Comparison of ENCODE assay signal across 1 cellular context in the genomic region with DNA sequence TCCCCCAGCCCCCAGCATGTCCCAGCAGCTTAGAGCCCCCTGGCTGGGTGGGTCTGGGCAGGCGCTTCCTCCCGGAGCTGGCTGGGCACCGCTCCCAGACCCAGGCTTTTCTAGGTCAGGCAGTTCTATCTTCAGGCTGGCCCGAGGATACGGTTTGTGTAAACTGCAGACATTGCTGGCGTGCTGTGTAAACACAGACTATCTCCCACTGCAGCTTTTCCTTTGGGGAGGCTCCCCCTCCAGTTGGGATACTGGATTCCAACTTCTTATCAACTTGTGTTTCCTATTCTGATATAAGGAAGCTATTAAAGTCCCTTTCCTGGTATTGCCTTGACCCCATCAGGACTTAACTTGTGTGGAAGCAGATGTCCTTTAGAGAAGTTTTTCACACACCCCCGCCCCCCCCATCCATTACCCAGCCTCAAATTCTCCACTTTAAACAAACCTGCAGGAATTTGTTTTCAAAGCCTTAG.
TF ChIP-seq lines count a peak whose summit lies in the region.

No MANE protein-coding gene starts in this region.

TF ChIP-seq in IMR-90, 13 proteins besides CTCF, POLR2A, EP300 and RAD21:
- TF ChIP-seq CHD1 (IDR thresholded peaks at IDR 0.05; ENCODE audit: low read depth, low read length) = no peak
- no peak for TF ChIP-seq MAFK (IDR thresholded peaks at IDR 0.05; ENCODE audit: low read depth, low read length)
- TF ChIP-seq FOS (IDR thresholded peaks at IDR 0.05; ENCODE audit: low read depth, low read length) = no peak
- no peak for TF ChIP-seq MXI1 (IDR thresholded peaks at IDR 0.05; ENCODE audit: borderline replicate concordance, low read depth, low read length)
- no peak for TF ChIP-seq CEBPB (IDR thresholded peaks at IDR 0.05; ENCODE audit: low read depth, low read length)
- TF ChIP-seq MAZ (IDR thresholded peaks at IDR 0.05; ENCODE audit: borderline replicate concordance, low read depth, low read length) = no peak
- no peak for TF ChIP-seq RCOR1 (IDR thresholded peaks at IDR 0.05; ENCODE audit: insufficient replicate concordance, low read length)
- no peak; the same call in 1 of the 2 replicates for TF ChIP-seq SMC3 (IDR thresholded peaks at IDR 0.05; ENCODE audit: low read depth, low read length)
- no peak for TF ChIP-seq BHLHE40 (IDR thresholded peaks at IDR 0.05; ENCODE audit: low read depth, low read length)
- TF ChIP-seq, protein P1, sequence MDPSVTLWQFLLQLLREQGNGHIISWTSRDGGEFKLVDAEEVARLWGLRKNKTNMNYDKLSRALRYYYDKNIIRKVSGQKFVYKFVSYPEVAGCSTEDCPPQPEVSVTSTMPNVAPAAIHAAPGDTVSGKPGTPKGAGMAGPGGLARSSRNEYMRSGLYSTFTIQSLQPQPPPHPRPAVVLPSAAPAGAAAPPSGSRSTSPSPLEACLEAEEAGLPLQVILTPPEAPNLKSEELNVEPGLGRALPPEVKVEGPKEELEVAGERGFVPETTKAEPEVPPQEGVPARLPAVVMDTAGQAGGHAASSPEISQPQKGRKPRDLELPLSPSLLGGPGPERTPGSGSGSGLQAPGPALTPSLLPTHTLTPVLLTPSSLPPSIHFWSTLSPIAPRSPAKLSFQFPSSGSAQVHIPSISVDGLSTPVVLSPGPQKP (IDR thresholded peaks at IDR 0.05; ENCODE audit: borderline replicate concordance, low read depth, low read length) = no peak
- TF ChIP-seq NFE2L2 (IDR thresholded peaks at IDR 0.05; ENCODE audit: low read depth, low read length) = no peak
- TF ChIP-seq RFX5 (IDR thresholded peaks at IDR 0.05; ENCODE audit: low read depth, low read length) = no peak
- TF ChIP-seq, protein P2, sequence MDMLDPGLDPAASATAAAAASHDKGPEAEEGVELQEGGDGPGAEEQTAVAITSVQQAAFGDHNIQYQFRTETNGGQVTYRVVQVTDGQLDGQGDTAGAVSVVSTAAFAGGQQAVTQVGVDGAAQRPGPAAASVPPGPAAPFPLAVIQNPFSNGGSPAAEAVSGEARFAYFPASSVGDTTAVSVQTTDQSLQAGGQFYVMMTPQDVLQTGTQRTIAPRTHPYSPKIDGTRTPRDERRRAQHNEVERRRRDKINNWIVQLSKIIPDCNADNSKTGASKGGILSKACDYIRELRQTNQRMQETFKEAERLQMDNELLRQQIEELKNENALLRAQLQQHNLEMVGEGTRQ (IDR thresholded peaks at IDR 0.05; ENCODE audit: low read depth, low read length) = no peak
